Comparison of ENCODE assay signal across 13 cellular contexts in the genomic region with DNA sequence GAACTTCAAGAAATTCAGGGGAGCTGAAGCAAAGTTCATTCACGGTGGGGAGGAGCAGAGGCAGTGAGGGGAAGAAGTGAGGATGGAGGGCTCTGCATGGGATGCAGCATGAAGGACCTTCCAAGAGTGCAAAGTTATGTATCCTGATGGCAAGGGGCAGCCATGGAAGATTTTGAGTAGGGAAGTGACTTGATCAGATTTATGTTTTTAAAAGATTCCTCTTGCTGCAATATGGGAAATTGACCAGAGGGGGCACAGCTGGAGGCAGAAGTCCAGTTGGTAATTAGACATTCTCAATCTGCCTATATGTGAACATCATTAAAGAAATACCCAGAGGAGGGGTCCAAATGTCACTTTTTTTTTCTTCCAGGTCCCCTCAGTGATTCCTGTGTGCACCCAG. TPM values are rescaled to one million over a fixed set of nuclear protein-coding genes. Genes with fewer than 3 reads are reported as not detected.
DNase-seq lines count a peak whose midpoint lies in the region; ATAC-seq, FAIRE-seq and TF ChIP-seq lines count a peak whose summit lies in the region.
"Had no signal": no experiment of that assay in that cellular context is flagged by ENCODE, and none has a peak within 500 bp of the region (broad histone marks: within the 10 kb centered on the region; RNA-seq: fewer than 3 reads in every experiment).

No MANE protein-coding gene starts in this region.

- H3K36me3 ChIP-seq in BE2C (no peaks in the 10 kb centered on the region), adipocyte (ENCODE audit: control insufficient read depth, insufficient read depth, low read length, severe bottlenecking) (no peaks in the 10 kb centered on the region), HepG2 (replicated peaks in 1 of 2; ENCODE audit: control insufficient read depth in 1 of 2, insufficient read depth in 2 of 2, low read length in 2 of 2) (no peaks in the 10 kb centered on the region)
- H3K36me3 ChIP-seq: uterus had no signal

- ATAC-seq in HepG2 (peak; percentile 30), HG03457 (IDR thresholded peaks at IDR 0.05; ENCODE audit: unreplicated experiment) (no peak)
- ATAC-seq: activated T-cell treated with anti-CD3 and anti-CD28 coated beads, Interleukin-2, amount 50 U/mL, for 4 hours had no signal

- no peak overlapping the region for H3K9ac ChIP-seq in adipocyte (ENCODE audit: low read length)
- no peak overlapping the region for H3K9ac ChIP-seq in HepG2 (ENCODE audit: insufficient read depth, low read depth, low read length)

- DNase-seq in BE2C (no peak), HFFc6 (no peak), adipocyte (ENCODE audit: low read depth) (peak; percentile 45), HepG2 (ENCODE audit: low spot score) (no peak), GM12892 (ENCODE audit: insufficient read length) (no peak), kidney glomerular epithelial cell (lab: John Stamatoyannopoulos, UW) (no peak)
- DNase-seq in activated naive CD4-positive, alpha-beta T cell treated with anti-CD3 and anti-CD28 coated beads, Interleukin-2, amount 50 U/mL, for 16 hours: no peak
- DNase-seq: activated T-cell treated with anti-CD3 and anti-CD28 coated beads, Interleukin-2, amount 50 U/mL, for 4 hours; dorsolateral prefrontal cortex; NCI-H510A; T-helper 9 cell; uterus had no signal

- H3K27me3 ChIP-seq in BE2C: no peaks in the 10 kb centered on the region
- no peaks in the 10 kb centered on the region for H3K27me3 ChIP-seq in adipocyte (replicated peaks; ENCODE audit: control insufficient read depth, insufficient read depth, low read length)
- H3K27me3 ChIP-seq in HepG2 (ENCODE audit: control insufficient read depth in 1 of 2, insufficient read depth in 2 of 2, low read length in 2 of 2): peaks cover 0 to 24% of the 10 kb centered on the region in 2 experiments; a peak in 2 of 5 replicates
- H3K27me3 ChIP-seq: dorsolateral prefrontal cortex, uterus had no signal

- in situ Hi-C loops in HepG2 (cut with HindIII; ENCODE audit: extremely low pct_ligation_motif_present, low pct_unique_long_range_greater_than_20kb): loop anchor here (5.0 kb wide), 1 partner anchor 97 kb away; no protein-coding TSS in a partner anchor

- H3K4me2 ChIP-seq in HepG2 (ENCODE audit: low read depth, low read length): no peak overlapping the region

- no peak overlapping the region for H3K27ac Mint-ChIP-seq in HFFc6

- no peaks in the 10 kb centered on the region for H3K4me1 ChIP-seq in BE2C
- H3K4me1 ChIP-seq in adipocyte (ENCODE audit: control insufficient read depth, insufficient read depth, low read length): no peaks in the 10 kb centered on the region
- H3K4me1 ChIP-seq in HepG2 (ENCODE audit: insufficient read depth, low read length): peaks cover 42% of the 10 kb centered on the region
- H3K4me1 ChIP-seq: uterus had no signal

- no peak overlapping the region for H2AFZ ChIP-seq in HepG2 (ENCODE audit: low read length)

- no peaks in the 10 kb centered on the region for H3K9me3 ChIP-seq in BE2C
- H3K9me3 ChIP-seq in adipocyte (ENCODE audit: control insufficient read depth, low read length): no peaks in the 10 kb centered on the region
- H3K9me3 ChIP-seq in HepG2 (ENCODE audit: low read length): no peaks in the 10 kb centered on the region
- H3K9me3 ChIP-seq: uterus had no signal

- no peaks in the 10 kb centered on the region for H3K9me3 Mint-ChIP-seq in HFFc6
- H3K9me3 Mint-ChIP-seq: activated T-cell treated with anti-CD3 and anti-CD28 coated beads, Interleukin-2, amount 50 U/mL, for 4 hours had no signal

- TF ChIP-seq CTCF in BE2C (IDR thresholded peaks at IDR 0.05; ENCODE audit: low read depth, low read length) (peak; percentile 36), HFFc6 (IDR thresholded peaks at IDR 0.05) (peak; percentile 74), HepG2 (CRISPR knock-in tag; IDR thresholded peaks at IDR 0.05) (no peak)

- no peak overlapping the region for H3K4me3 Mint-ChIP-seq in HFFc6
- H3K4me3 Mint-ChIP-seq: activated T-cell treated with anti-CD3 and anti-CD28 coated beads, Interleukin-2, amount 50 U/mL, for 4 hours had no signal

- no peaks in the 10 kb centered on the region for H4K20me1 ChIP-seq in HepG2 (ENCODE audit: insufficient read depth, low read length)

- POLR2A ChIA-PET in HepG2 (lab: Yijun Ruan, JAX): interaction anchor here (1.5 kb wide), 1 partner anchor 14 kb away, joined by 3 read pairs; no protein-coding TSS in a partner anchor

- H3K36me3 Mint-ChIP-seq in HFFc6 (ENCODE audit: low read depth): no peaks in the 10 kb centered on the region

- H3K4me3 ChIP-seq in BE2C (ENCODE audit: low read depth, low read length): no peak overlapping the region
- no peak overlapping the region for H3K4me3 ChIP-seq in adipocyte (ENCODE audit: low read length)
- H3K4me3 ChIP-seq in HepG2 (replicated peaks in 1 of 3; ENCODE audit: insufficient read depth in 1 of 3, low read depth in 2 of 3, low read length in 3 of 3): no peak overlapping the region
- H3K4me3 ChIP-seq: dorsolateral prefrontal cortex, uterus had no signal

- intact Hi-C loops in HepG2 (cut with micrococcal nuclease; ENCODE audit: unreplicated experiment): loop anchor here (5.0 kb wide), 1 partner anchor 172 kb away; a partner anchor contains a TSS

- 3% methylated on average over 1 of the region's 1 CpG for WGBS in HepG2 (ENCODE audit: low lambda C conversion rate)

- no TSS peak for BruUV-seq in HepG2 (replicated peaks; lab: Mats Ljungman, UMichigan)

- TF ChIP-seq EP300 in HepG2 (IDR thresholded peaks at IDR 0.05; ENCODE audit: low read depth in 2 of 2, low read length in 2 of 2) (no peak), HepG2 (CRISPR knock-in tag; IDR thresholded peaks at IDR 0.05; ENCODE audit: borderline replicate concordance) (no peak)

- peaks cover 24% of the 10 kb centered on the region for H3K4me1 Mint-ChIP-seq in HFFc6 (ENCODE audit: low read depth)

- TF ChIP-seq RAD21 in HepG2 (CRISPR knock-in tag; IDR thresholded peaks at IDR 0.05): no peak

- TF ChIP-seq POLR2A in HepG2 (IDR thresholded peaks at IDR 0.05; ENCODE audit: insufficient read depth in 1 of 2, low read depth in 2 of 2, low read length in 2 of 2) (no peak), GM12892 (IDR thresholded peaks at IDR 0.05; ENCODE audit: low read depth, low read length) (no peak)

- no peak for FAIRE-seq in HepG2 (lab: Jason Lieb, UNC)
- no peak for FAIRE-seq in GM12892 (lab: Jason Lieb, UNC)

- H3K79me2 ChIP-seq in HepG2 (ENCODE audit: insufficient read depth, low read length): no peaks in the 10 kb centered on the region

- CTCF ChIA-PET in HepG2 (lab: Yijun Ruan, JAX; ENCODE audit: low intra/inter-chr PET ratio, low total read pairs): no interaction called here

- H3K27me3 Mint-ChIP-seq in HFFc6 (ENCODE audit: insufficient read depth): peaks cover 2% of the 10 kb centered on the region; the same call in 1 of the 2 replicates

- H3K27ac ChIP-seq in HepG2 (ENCODE audit: extremely low read length, insufficient read depth, low read length): no peak overlapping the region
- H3K27ac ChIP-seq: dorsolateral prefrontal cortex, uterus had no signal

TF ChIP-seq in HepG2, 621 proteins besides CTCF, POLR2A, EP300 and RAD21:
- TF ChIP-seq SMC3 (IDR thresholded peaks at IDR 0.05; ENCODE audit: low read length) (0 out of 2 replicates have a peak, but pooled peaks have one; percentile 4), STAG1 (CRISPR knock-in tag; IDR thresholded peaks at IDR 0.05) (peak; percentile 8; the same call in 1 of the 2 replicates), ZNF256 (CRISPR knock-in tag; conservative IDR thresholded peaks at IDR 0.05) (no peak), GFI1 (CRISPR knock-in tag; IDR thresholded peaks at IDR 0.05; ENCODE audit: borderline replicate concordance) (peak; percentile 88), HES4 (CRISPR knock-in tag; IDR thresholded peaks at IDR 0.05; ENCODE audit: borderline replicate concordance) (no peak), ZNF614 (CRISPR knock-in tag; IDR thresholded peaks at IDR 0.05; ENCODE audit: borderline replicate concordance) (0 out of 2 replicates have a peak, but pooled peaks have one; percentile 67)

RNA-seq across cellular contexts. Expression of a gene that starts 21.5 kb away (rescaled TPM):
- 4.1 TPM for polyA plus RNA-seq in BE2C (2012; ENCODE audit: insufficient read depth, insufficient read length, low read depth)
- 100 to 1,000 TPM in 1 of 6 experiments, 10 to 100 TPM in 5; 92.8 to 112 (median 96.1) TPM for total RNA-seq in HFFc6 (2021; fragmentation: NEBNext Ultra II Directional; extraction: Animal tissue kit (Norgen Biotek cat#: 25700))
- total RNA-seq in HepG2 (2016; rRNA removed; fragmentation: Illumina TruSeq; extraction: Trizol): 155 and 237 TPM in 2 replicates
- 17.9 and 22.8 TPM in 2 replicates for total RNA-seq in HepG2 (2016; cell fraction: cytosol; rRNA removed; fragmentation: Illumina TruSeq; extraction: Trizol; ENCODE audit: low read depth)
- 161 and 233 TPM in 2 replicates for total RNA-seq in HepG2 (2016; cell fraction: insoluble cytoplasmic fraction; rRNA removed; fragmentation: Illumina TruSeq; extraction: Trizol)
- 40.1 and 41.9 TPM in 2 replicates for total RNA-seq in HepG2 (2016; cell fraction: membrane; rRNA removed; fragmentation: Illumina TruSeq; extraction: Trizol)
- 65.6 and 74.7 TPM in 2 replicates for total RNA-seq in HepG2 (2016; cell fraction: nucleus; rRNA removed; fragmentation: Illumina TruSeq; extraction: Trizol)
- polyA plus RNA-seq in HepG2 (2011; rRNA removed): 147 and 168 TPM in 2 replicates
- polyA plus RNA-seq in HepG2 (2011; cell fraction: cytosol; rRNA removed): 87.5 and 190 TPM in 2 replicates
- 143 and 171 TPM in 2 replicates for polyA plus RNA-seq in HepG2 (2011; cell fraction: nucleus; rRNA removed)
- 61.9 and 99.0 TPM in 2 replicates for polyA plus RNA-seq in HepG2 (2012)
- 31.6 and 32.5 TPM in 2 replicates for polyA plus RNA-seq in HepG2 (2016; cell fraction: cytosol; fragmentation: Illumina TruSeq; extraction: Trizol; ENCODE audit: low read depth)
- polyA plus RNA-seq in HepG2 (2016; cell fraction: insoluble cytoplasmic fraction; fragmentation: Illumina TruSeq; extraction: Trizol; ENCODE audit: low read depth): 346 and 367 TPM in 2 replicates
- 39.4 and 42.7 TPM in 2 replicates for polyA plus RNA-seq in HepG2 (2016; cell fraction: membrane; fragmentation: Illumina TruSeq; extraction: Trizol; ENCODE audit: low read depth)
- polyA plus RNA-seq in HepG2 (2016; cell fraction: nucleus; fragmentation: Illumina TruSeq; extraction: Trizol; ENCODE audit: insufficient read depth, low read depth): 146 and 162 TPM in 2 replicates
- polyA minus RNA-seq in HepG2 (2011; rRNA and poly(A)+ RNA removed; ENCODE audit: low replicate concordance): 48.3 and 195 TPM in 2 replicates
- 90.7 and 108 TPM in 2 replicates for polyA minus RNA-seq in HepG2 (2011; cell fraction: cytosol; rRNA and poly(A)+ RNA removed)
- polyA minus RNA-seq in HepG2 (2011; cell fraction: nucleus; rRNA and poly(A)+ RNA removed): 70.5 and 74.0 TPM in 2 replicates
- 82.4 TPM for polyA plus RNA-seq in GM12892 (2012; ENCODE audit: missing spikeins)
